8 cellular contexts compared by ENCODE assay signal in the genomic region with DNA sequence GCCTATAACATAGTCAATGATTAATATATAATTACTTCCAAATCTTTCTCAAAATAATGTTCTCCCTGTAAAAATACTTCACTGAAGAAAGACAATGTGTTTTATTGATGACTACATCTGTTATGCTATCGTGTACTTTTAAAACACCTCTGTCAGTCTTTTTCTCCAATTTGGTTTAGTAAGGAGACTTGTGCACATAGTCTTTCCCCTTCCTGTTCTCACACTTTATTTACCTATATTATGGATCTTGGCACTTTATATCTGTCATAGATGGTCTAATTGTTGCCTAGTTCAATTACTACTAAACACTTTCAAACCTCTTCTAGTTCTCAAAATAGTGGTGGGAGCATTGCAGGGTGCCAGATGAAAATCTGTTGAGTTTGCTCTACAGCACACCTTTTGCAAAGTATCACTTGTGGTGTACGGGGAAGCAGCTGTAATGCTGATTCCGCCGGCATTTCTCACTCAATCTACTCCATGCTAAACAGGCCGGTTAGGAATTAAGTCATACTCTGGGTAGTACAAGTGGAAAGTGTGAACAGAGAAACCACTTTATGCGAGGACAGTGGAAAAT. TPM values are rescaled to one million over a fixed set of nuclear protein-coding genes. Genes with fewer than 3 reads are reported as not detected.
DNase-seq lines count a peak whose midpoint lies in the region; ATAC-seq and TF ChIP-seq lines count a peak whose summit lies in the region.

No MANE protein-coding gene starts in this region.

- H3K27ac ChIP-seq in SK-N-SH (ENCODE audit: low read depth in 2 of 2, low read length in 1 of 2) (peak overlapping the region in 1 of 2 experiments; percentile 88; a peak in 2 of 4 replicates), Panc1 (ENCODE audit: low read length) (no peak overlapping the region), fibroblast of lung (ENCODE audit: insufficient read depth, low read length) (no peak overlapping the region), spleen (no peak overlapping the region)

- H3K4me3 ChIP-seq in SK-N-SH (ENCODE audit: low read depth in 2 of 2, low read length in 1 of 2) (peak overlapping the region; percentile 66 to 75), Panc1 (ENCODE audit: low read depth in 2 of 2, low read length in 2 of 2) (peak overlapping the region; percentile 61 to 67), fibroblast of lung (replicated peaks in 1 of 4; ENCODE audit: control extremely low read depth in 1 of 4, insufficient read depth in 1 of 4, low read depth in 3 of 4, low read length in 4 of 4) (peak overlapping the region; percentile 38 to 62 (median 54)), spleen (peak overlapping the region in 7 of 8 donors; percentile 57 to 84 (median 71))

- in situ Hi-C loops in Panc1 (cut with HindIII; ENCODE audit: low pct_unique_long_range_greater_than_20kb, low sequenced_read_pairs): no loop called here

- no peaks in the 10 kb centered on the region; the same call in 1 of the 2 replicates for H3K9me2 ChIP-seq in SK-N-SH

- H3K4me2 ChIP-seq in SK-N-SH: peak overlapping the region; percentile 96
- no peak overlapping the region for H3K4me2 ChIP-seq in fibroblast of lung (ENCODE audit: extremely low read depth, insufficient read depth, low read length)

- BruUV-seq in Panc1 (replicated peaks; lab: Mats Ljungman, UMichigan): no TSS peak

- H3K9me3 ChIP-seq in SK-N-SH (no peaks in the 10 kb centered on the region), Panc1 (ENCODE audit: control insufficient read depth, insufficient read depth, low read depth, low read length) (no peaks in the 10 kb centered on the region), fibroblast of lung (ENCODE audit: control insufficient read depth, insufficient read depth, low read depth, low read length) (no peaks in the 10 kb centered on the region), spleen (no peaks in the 10 kb centered on the region)

- 2% methylated on average over 6 of the region's 6 CpGs for WGBS in SK-N-SH (ENCODE audit: low lambda C conversion rate)
- 10 to 25% (median 14%) methylated on average over 6 of the region's 6 CpGs for WGBS in spleen, 5 donors

- H2AFZ ChIP-seq in SK-N-SH (ENCODE audit: low read depth): peak overlapping the region; percentile 82; the same call in 1 of the 2 replicates
- no peak overlapping the region for H2AFZ ChIP-seq in fibroblast of lung (ENCODE audit: low read length)

- H3K36me3 ChIP-seq in SK-N-SH (replicated peaks in 1 of 2; ENCODE audit: control insufficient read depth in 1 of 2, insufficient read depth in 2 of 2, low read length in 1 of 2) (peaks cover 0 to 3% of the 10 kb centered on the region in 2 experiments), Panc1 (ENCODE audit: control insufficient read depth, insufficient read depth, low read length) (no peaks in the 10 kb centered on the region), fibroblast of lung (ENCODE audit: control insufficient read depth, insufficient read depth, low read length) (no peaks in the 10 kb centered on the region), spleen (peaks cover 0 to 4% (median 0%) of the 10 kb centered on the region in 6 donors)

- POLR2A ChIA-PET in SK-N-SH (lab: Yijun Ruan, JAX): interaction anchor here (0.6 to 3.7 kb wide), 14 partner anchors 10 to 241 kb away, joined by 3 to 37 read pairs (median 8); partner anchors contain the start of genes NFKBIA and PSMA6
- POLR2A ChIA-PET in Panc1 (lab: Charles Lee): no interaction called here

- intact Hi-C loops in Panc1 (cut with micrococcal nuclease; ENCODE audit: unreplicated experiment): no loop called here
- intact Hi-C loops in spleen (cut with DNase I; ENCODE audit: low total_unique reads): no loop called here

- ATAC-seq in SK-N-SH treated with all-trans-retinoic acid at 6 μM for 48 hours (no peak), Panc1 (peak; percentile 2; the same call in 1 of the 2 replicates), GM18505 (IDR thresholded peaks at IDR 0.05; ENCODE audit: unreplicated experiment) (no peak)

- no peak for TF ChIP-seq RAD21 in SK-N-SH (IDR thresholded peaks at IDR 0.05; ENCODE audit: low read length)

- no peaks in the 10 kb centered on the region for H3K79me2 ChIP-seq in SK-N-SH (ENCODE audit: insufficient read depth)
- H3K79me2 ChIP-seq in fibroblast of lung (ENCODE audit: control insufficient read depth, insufficient read depth, low read length): no peaks in the 10 kb centered on the region

- CTCF ChIA-PET in SK-N-SH (lab: Yijun Ruan, JAX) (interaction anchor here (1.0 to 2.4 kb wide), 8 partner anchors 13 to 392 kb away, joined by 3 to 10 read pairs (median 6); no protein-coding TSS in a partner anchor), Panc1 (lab: Charles Lee) (no interaction called here)

- TF ChIP-seq EP300 in SK-N-SH (IDR thresholded peaks at IDR 0.05; ENCODE audit: borderline replicate concordance in 1 of 2, low read depth in 1 of 2, low read length in 1 of 2): no peak

- no peak for TF ChIP-seq POLR2A in spleen (IDR thresholded peaks at IDR 0.05)
- no peak for TF ChIP-seq POLR2A in GM18505 (IDR thresholded peaks at IDR 0.05; ENCODE audit: borderline replicate concordance, extremely low read depth, insufficient read depth, insufficient read length)

- H3K27me3 ChIP-seq in SK-N-SH (ENCODE audit: insufficient read depth) (peaks cover 27% of the 10 kb centered on the region), Panc1 (ENCODE audit: control insufficient read depth, insufficient read depth, low read length) (peaks cover 18% of the 10 kb centered on the region), fibroblast of lung (ENCODE audit: control insufficient read depth, insufficient read depth, low read length) (peaks cover 34% of the 10 kb centered on the region), spleen (replicated peaks in 1 of 7) (peaks cover 9 to 79% (median 60%) of the 10 kb centered on the region in 7 donors)

- no peaks in the 10 kb centered on the region; a peak in 2 of 4 replicates for H3K4me1 ChIP-seq in SK-N-SH (ENCODE audit: control insufficient read depth in 1 of 2, insufficient read depth in 2 of 2, low read depth in 1 of 2, low read length in 1 of 2)
- no peaks in the 10 kb centered on the region for H3K4me1 ChIP-seq in Panc1 (ENCODE audit: control insufficient read depth, insufficient read depth, low read length)
- H3K4me1 ChIP-seq in fibroblast of lung (ENCODE audit: control insufficient read depth, extremely low read depth, insufficient read depth, low read length): peaks cover 4% of the 10 kb centered on the region
- peaks cover 18 to 31% (median 29%) of the 10 kb centered on the region in 6 donors for H3K4me1 ChIP-seq in spleen

- TF ChIP-seq CTCF in SK-N-SH (IDR thresholded peaks at IDR 0.05) (no peak), Panc1 (IDR thresholded peaks at IDR 0.05) (no peak), fibroblast of lung (conservative IDR thresholded peaks at IDR 0.05 in 1 of 2, IDR thresholded peaks at IDR 0.05 in 1 of 2; ENCODE audit: low read depth in 1 of 2, low read length in 2 of 2) (no peak), spleen (IDR thresholded peaks at IDR 0.05 in 8 of 11, conservative IDR thresholded peaks at IDR 0.05 in 3 of 11) (no peak)

- DNase-seq in SK-N-SH (no peak), Panc1 (ENCODE audit: low read depth, low spot score) (no peak), fibroblast of lung (ENCODE audit: low read depth in 2 of 2) (no peak), spleen (no peak), Kasumi-1 (lab: John Stamatoyannopoulos, UW) (no peak), NCI-H2107 (lab: John Stamatoyannopoulos, UW) (no peak)

- H4K20me1 ChIP-seq in SK-N-SH (ENCODE audit: insufficient read depth) (peaks cover 4% of the 10 kb centered on the region), fibroblast of lung (ENCODE audit: control insufficient read depth, extremely low read depth, insufficient read depth, low read length) (no peaks in the 10 kb centered on the region)

- no peaks in the 10 kb centered on the region for H3F3A ChIP-seq in SK-N-SH (replicated peaks; ENCODE audit: insufficient read depth)

- H3K9ac ChIP-seq in SK-N-SH (no peak overlapping the region), fibroblast of lung (ENCODE audit: insufficient read depth, low read length) (no peak overlapping the region)

TF ChIP-seq in SK-N-SH, 30 proteins besides CTCF, POLR2A, EP300 and RAD21 (continues in another document):
- TF ChIP-seq YY1 (IDR thresholded peaks at IDR 0.05; ENCODE audit: low read depth) (no peak), NFIC (IDR thresholded peaks at IDR 0.05; ENCODE audit: borderline replicate concordance) (no peak), POLR2AphosphoS5 (IDR thresholded peaks at IDR 0.05; ENCODE audit: low read depth, low read length) (no peak)
- TF ChIP-seq, protein P1, sequence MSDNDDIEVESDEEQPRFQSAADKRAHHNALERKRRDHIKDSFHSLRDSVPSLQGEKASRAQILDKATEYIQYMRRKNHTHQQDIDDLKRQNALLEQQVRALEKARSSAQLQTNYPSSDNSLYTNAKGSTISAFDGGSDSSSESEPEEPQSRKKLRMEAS (IDR thresholded peaks at IDR 0.05; ENCODE audit: low read depth): no peak

TF ChIP-seq in SK-N-SH treated with all-trans-retinoic acid at 6 μM for 48 hours, 23 proteins besides CTCF, POLR2A, EP300 and RAD21 (continues in another document):
- TF ChIP-seq CSDC2 (CRISPR knock-in tag; IDR thresholded peaks at IDR 0.05): no peak
- TF ChIP-seq OSR1 (CRISPR knock-in tag; IDR thresholded peaks at IDR 0.05): no peak
- TF ChIP-seq CREB5 (CRISPR knock-in tag; IDR thresholded peaks at IDR 0.05; ENCODE audit: low read depth): no peak
- TF ChIP-seq RARB (CRISPR knock-in tag; IDR thresholded peaks at IDR 0.05): no peak
- TF ChIP-seq PPARA (CRISPR knock-in tag; IDR thresholded peaks at IDR 0.05; ENCODE audit: borderline replicate concordance): no peak
- TF ChIP-seq ZNF565 (CRISPR knock-in tag; conservative IDR thresholded peaks at IDR 0.05; ENCODE audit: low read depth): no peak

RNA-seq across cellular contexts. Expression of gene INSM2, which starts 1.1 kb away (rescaled TPM):
- polyA plus RNA-seq in SK-N-SH (2012; rRNA removed) (0.15 and 0.67 TPM in 2 replicates), fibroblast of lung (not detected in 2 replicates), spleen (under 1 TPM in 2 of 3 donors, not detected in 1; 0.03 to 0.05 TPM)
- 0.57 and 0.81 TPM in 2 replicates for polyA plus RNA-seq in SK-N-SH (2012; cell fraction: cytosol; rRNA removed)
- polyA plus RNA-seq in SK-N-SH (2012; cell fraction: nucleus; rRNA removed): 0.41 and 0.69 TPM in 2 replicates
- total RNA-seq in Panc1 (2021; ENCODE audit: unreplicated experiment) (not detected), fibroblast of lung (not detected in 2 replicates), spleen (under 1 TPM in 2 of 7 donors, not detected in 5; 0.19 to 0.52 TPM)
- not detected for polyA plus RNA-seq in Panc1 (2012; ENCODE audit: insufficient read length)
- polyA plus RNA-seq in fibroblast of lung (2012): not detected in 2 replicates
- polyA minus RNA-seq in fibroblast of lung (ENCODE audit: low replicate concordance): not detected in 2 replicates
